1 cellular context compared by ENCODE assay signal in genomic region chr2:108586116-108586515, GRCh38.
TF ChIP-seq lines count a peak whose summit lies in the region.

No MANE protein-coding gene starts in this region.

TF ChIP-seq in GM23338, 12 proteins besides CTCF, POLR2A, EP300 and RAD21 (continued from another document):
- no peak for TF ChIP-seq ZNF462 (CRISPR knock-in tag; IDR thresholded peaks at IDR 0.05)
- no peak for TF ChIP-seq ZNF114 (CRISPR knock-in tag; IDR thresholded peaks at IDR 0.05)
- no peak for TF ChIP-seq EZH2phosphoT487 (IDR thresholded peaks at IDR 0.05; ENCODE audit: unreplicated experiment)
- no peak for TF ChIP-seq STAT1 (IDR thresholded peaks at IDR 0.05; ENCODE audit: unreplicated experiment)
